Comparison of ENCODE assay signal across 31 cellular contexts in genomic region chr19:7559102-7559501, GRCh38. TPM values are rescaled to one million over a fixed set of nuclear protein-coding genes. Genes with fewer than 3 reads are reported as not detected.
"Had no signal": no experiment of that assay in that cellular context is flagged by ENCODE, and none has a peak within 500 bp of the region (broad histone marks: within the 10 kb centered on the region; RNA-seq: fewer than 3 reads in every experiment).

No MANE protein-coding gene starts in this region.

- H3K27ac ChIP-seq: adrenal gland, body of pancreas, esophagus muscularis mucosa, heart left ventricle, VCaP had no signal

- H3K4me3 ChIP-seq: adrenal gland, body of pancreas, esophagus muscularis mucosa, heart left ventricle had no signal

- DNase-seq: activated CD4-positive, alpha-beta T cell treated with anti-CD3 and anti-CD28 coated beads for 48 hours; activated CD4-positive, alpha-beta T cell treated with anti-CD3 and anti-CD28 coated beads, Interleukin-2, amount 50 U/mL, for 1 hour; activated CD4-positive, alpha-beta T cell treated with anti-CD3 and anti-CD28 coated beads, Interleukin-2, amount 50 U/mL, for 48 hours; activated CD8-positive, alpha-beta memory T cell treated with anti-CD3 and anti-CD28 coated beads, Interleukin-2, amount 10 ng/mL, durations not matched to agents 7 days and 5 days; activated CD8-positive, alpha-beta memory T cell treated with anti-CD3 and anti-CD28 coated beads, Interleukin-2, amount 50 U/mL, for 4 hours; activated CD8-positive, alpha-beta T cell treated with anti-CD3 and anti-CD28 coated beads, Interleukin-2, amount 10 ng/mL, durations not matched to agents 7 days and 5 days; activated effector memory CD4-positive, alpha-beta T cell treated with anti-CD3 and anti-CD28 coated beads, Interleukin-2, amount 50 U/mL, for 16 hours; activated naive CD4-positive, alpha-beta T cell treated with anti-CD3 and anti-CD28 coated beads for 36 hours; activated naive CD8-positive, alpha-beta T cell treated with anti-CD3 and anti-CD28 coated beads for 36 hours; activated naive CD8-positive, alpha-beta T cell treated with anti-CD3 and anti-CD28 coated beads, Interleukin-2, amount 50 U/mL, for 24 hours; activated T-cell treated with anti-CD3 and anti-CD28 coated beads, Interleukin-2, amount 50 U/mL, for 1 hour; activated T-cell treated with anti-CD3 and anti-CD28 coated beads, Interleukin-2, amount 50 U/mL, for 48 hours; adrenal gland; amygdala; aorta; body of pancreas; cortex of kidney; dermis blood vessel endothelial cell; effector CD4-positive, alpha-beta T cell; effector memory CD8-positive, alpha-beta T cell; erythroblast; glutamatergic neuron; heart left ventricle; T-helper 1 cell; T-helper 17 cell; T1000 had no signal

- H3K9me3 ChIP-seq: adrenal gland, body of pancreas, esophagus muscularis mucosa had no signal

- FAIRE-seq: colon, frontal cortex had no signal

- H3K4me1 ChIP-seq: adrenal gland, body of pancreas, esophagus muscularis mucosa, heart left ventricle had no signal

RNA-seq across cellular contexts. Expression of gene CAMSAP3, which starts 36.6 kb away (rescaled TPM):
- total RNA-seq: aorta, fibroblast of lung had no signal
- polyA plus RNA-seq: fibroblast of lung had no signal
